8 cellular contexts compared by ENCODE assay signal in the genomic region with DNA sequence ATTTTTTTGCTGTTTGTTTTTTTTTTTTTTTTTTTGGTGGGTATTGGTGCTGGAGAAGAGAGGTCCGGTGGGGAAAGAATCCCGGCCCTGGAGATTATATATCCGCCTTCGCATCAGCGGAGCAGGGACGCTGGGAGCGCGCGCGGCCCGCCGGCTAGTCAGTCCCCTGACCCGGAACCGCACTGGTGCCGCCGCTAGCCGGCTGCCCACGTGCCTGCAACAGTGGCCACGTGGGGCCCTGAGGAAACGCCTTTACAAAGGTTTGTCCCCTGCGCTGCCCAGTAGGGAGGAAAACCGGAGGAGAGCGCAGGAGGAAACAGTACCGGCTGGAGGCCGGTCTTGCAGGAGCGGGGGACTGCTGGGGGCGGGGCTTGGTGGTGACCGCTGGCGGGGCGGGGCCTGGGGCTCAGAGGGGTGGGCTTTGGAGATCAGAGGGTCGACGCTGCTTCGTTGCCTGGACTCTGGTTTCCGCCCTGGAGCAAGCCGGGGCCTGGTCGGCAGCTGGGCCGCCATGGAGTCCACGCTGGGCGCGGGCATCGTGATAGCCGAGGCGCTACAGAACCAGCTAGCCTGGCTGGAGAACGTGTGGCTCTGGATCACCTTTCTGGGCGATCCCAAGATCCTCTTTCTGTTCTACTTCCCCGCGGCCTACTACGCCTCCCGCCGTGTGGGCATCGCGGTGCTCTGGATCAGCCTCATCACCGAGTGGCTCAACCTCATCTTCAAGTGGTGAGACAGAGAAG. TPM values are rescaled to one million over a fixed set of nuclear protein-coding genes. Genes with fewer than 3 reads are reported as not detected.
A peak's percentile ranks its signal among the peaks of the same experiment; 100 is the strongest.
DNase-seq lines count a peak whose midpoint lies in the region; ATAC-seq and TF ChIP-seq lines count a peak whose summit lies in the region.

G6PC3 (plus strand) TSS at position 281 of the 743 bp plus-strand sequence; CDS start at position 512, 231 bp downstream.

- H3K27me3 ChIP-seq in colonic mucosa (no peaks in the 10 kb centered on the region), layer of hippocampus (ENCODE audit: control insufficient read depth, insufficient read depth, low read length) (no peaks in the 10 kb centered on the region)

- H3K36me3 Mint-ChIP-seq in activated CD4-positive, alpha-beta T cell treated with anti-CD3 and anti-CD28 coated beads for 36 hours (ENCODE audit: low read depth), result peaks cover 8% of the 10 kb centered on the region

- no peaks in the 10 kb centered on the region for H3K9me3 Mint-ChIP-seq in activated CD4-positive, alpha-beta T cell treated with anti-CD3 and anti-CD28 coated beads for 36 hours (ENCODE audit: low read depth)

- H3K4me1 ChIP-seq in colonic mucosa, result peaks cover 5% of the 10 kb centered on the region

- H3K9me3 ChIP-seq in colonic mucosa, result no peaks in the 10 kb centered on the region

- H3K27me3 Mint-ChIP-seq in activated CD4-positive, alpha-beta T cell treated with anti-CD3 and anti-CD28 coated beads for 36 hours, result no peaks in the 10 kb centered on the region

- ATAC-seq in GM19035 (IDR thresholded peaks at IDR 0.05; ENCODE audit: unreplicated experiment), result peak; percentile 74
- peak; percentile 52 for ATAC-seq in HG03378 (IDR thresholded peaks at IDR 0.05; ENCODE audit: unreplicated experiment)
- ATAC-seq in activated CD4-positive, alpha-beta T cell treated with anti-CD3 and anti-CD28 coated beads for 36 hours, result peak; percentile 68

- CTCF ChIA-PET in activated CD4-positive, alpha-beta T cell treated with anti-CD3 and anti-CD28 coated beads for 36 hours (lab: Charles Lee), result interaction anchor here (0.5 to 1.2 kb wide), 3 partner anchors 31 to 678 kb away, joined by 3 read pairs; partner anchors contain the start of gene HDAC5

- intact Hi-C loops in activated CD4-positive, alpha-beta T cell treated with anti-CD3 and anti-CD28 coated beads for 36 hours (cut with DNase I, micrococcal nuclease), result loop anchor here (1.0 to 5.0 kb wide), 10 partner anchors 16 to 433 kb away; partner anchors contain the start of genes HDAC5 (in 2 of the 2), HROB (in 2 of the 2), DUSP3 (in 1 of the 2) and GPATCH8 (in 1 of the 2)
- intact Hi-C loops in colonic mucosa (cut with DNase I), result loop anchor here (5.0 kb wide), 1 partner anchor 42 kb away; no protein-coding TSS in a partner anchor

- H3K36me3 ChIP-seq in colonic mucosa, result no peaks in the 10 kb centered on the region

- H3K4me1 Mint-ChIP-seq in activated CD4-positive, alpha-beta T cell treated with anti-CD3 and anti-CD28 coated beads for 36 hours, result peaks cover 30% of the 10 kb centered on the region

- H3K4me3 Mint-ChIP-seq in activated CD4-positive, alpha-beta T cell treated with anti-CD3 and anti-CD28 coated beads for 36 hours, result peak within 1 kb of the TSS; percentile 93

- peak; percentile 96 for DNase-seq in AG20443 (ENCODE audit: low spot score)
- peak; percentile 98 for DNase-seq in NCI-H510A (lab: John Stamatoyannopoulos, UW)
- DNase-seq in activated CD4-positive, alpha-beta T cell treated with anti-CD3 and anti-CD28 coated beads for 36 hours, result peak; percentile 93
- DNase-seq in colonic mucosa, result peak; percentile 98
- DNase-seq in stimulated activated CD4-positive, alpha-beta T cell treated with anti-CD3 and anti-CD28 coated beads, Interleukin-1b, Interleukin-23, amount 100 ng/mL, for 4 hours (ENCODE audit: low read depth in 2 of 2), result peak; percentile 52 to 81

- H3K4me3 ChIP-seq in colonic mucosa, result peak within 1 kb of the TSS; percentile 71

- no peak for TF ChIP-seq CTCF in colonic mucosa (IDR thresholded peaks at IDR 0.05)

- H3K9ac ChIP-seq in colonic mucosa (ENCODE audit: low read depth in 2 of 2, low read length in 2 of 2), result peak within 1 kb of the TSS; percentile 85 to 89

- peak within 1 kb of the TSS; percentile 98 for H3K27ac Mint-ChIP-seq in activated CD4-positive, alpha-beta T cell treated with anti-CD3 and anti-CD28 coated beads for 36 hours

- POLR2A ChIA-PET in activated CD4-positive, alpha-beta T cell treated with anti-CD3 and anti-CD28 coated beads for 36 hours (lab: Charles Lee), result interaction anchor here (1.1 to 1.5 kb wide), 2 partner anchors 11 to 53 kb away, joined by 3 to 11 read pairs; partner anchors contain the start of gene HDAC5

- H3K27ac ChIP-seq in colonic mucosa (peak within 1 kb of the TSS; percentile 90), layer of hippocampus (ENCODE audit: low read depth, low read length) (peak within 1 kb of the TSS; percentile 94)

RNA-seq across cellular contexts. Expression of gene G6PC3, which starts in this region (rescaled TPM):
- 10 to 100 TPM; 21.3 to 22.0 TPM for total RNA-seq in activated CD4-positive, alpha-beta T cell treated with anti-CD3 and anti-CD28 coated beads for 36 hours
- total RNA-seq in colonic mucosa, result 10 to 100 TPM; 28.3 to 44.7 TPM

Comparison
In these comparisons a context has a peak if more than half of its experiments do, and no peak if none do; other contexts are left out.
1. Peak in every context shown above with its lines: DNase-seq, ATAC-seq, H3K4me3 ChIP-seq and H3K27ac ChIP-seq.